Comparison of ENCODE assay signal across 8 cellular contexts in the genomic region with DNA sequence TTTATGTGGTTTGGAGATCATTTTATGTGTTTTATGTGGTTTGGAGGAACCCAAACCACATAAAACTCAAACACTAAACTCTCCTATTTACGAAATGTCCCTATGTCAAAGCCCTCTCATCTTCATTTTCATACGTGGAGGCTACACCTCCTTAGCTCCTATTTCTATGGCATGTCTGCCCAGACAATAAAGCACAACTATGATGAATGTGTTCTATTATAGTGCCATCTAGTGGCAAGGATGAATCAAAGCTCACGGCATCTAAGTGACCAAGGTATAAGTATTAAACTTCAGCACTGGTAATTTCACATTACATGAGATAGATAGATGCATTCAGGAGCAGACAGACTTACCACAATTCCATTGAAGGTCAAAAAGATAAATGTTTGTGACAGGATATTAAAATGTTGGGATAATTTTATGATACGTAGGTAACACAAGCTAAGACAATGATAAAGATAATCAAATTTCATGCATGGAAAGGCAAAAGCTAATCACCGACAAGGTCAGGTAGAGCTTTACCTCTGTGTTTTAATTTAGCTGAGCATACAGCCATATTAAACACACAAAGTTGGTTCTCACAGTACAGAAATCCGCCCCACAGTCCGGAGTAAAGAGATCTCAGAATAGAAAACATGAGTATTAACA.
A peak's percentile ranks its signal among the peaks of the same experiment; 100 is the strongest.
DNase-seq lines count a peak whose midpoint lies in the region; FAIRE-seq and TF ChIP-seq lines count a peak whose summit lies in the region.

No MANE protein-coding gene starts in this region.

- peaks cover 5% of the 10 kb centered on the region for H3K27me3 Mint-ChIP-seq in type B pancreatic cell

- CTCF ChIA-PET in A673 (lab: Charles Lee) (interaction anchor here (0.7 to 1.1 kb wide), 3 partner anchors 9 to 183 kb away, joined by 3 read pairs; no protein-coding TSS in a partner anchor), HEK293 (lab: Yijun Ruan, JAX) (interaction anchor here (0.6 to 1.4 kb wide), 19 partner anchors 10 to 840 kb away, joined by 3 to 5 read pairs (median 3); no protein-coding TSS in a partner anchor)

- TF ChIP-seq CTCF in A673 (conservative IDR thresholded peaks at IDR 0.05; ENCODE audit: low read depth, low read length) (peak; percentile 60), GM10266 (IDR thresholded peaks at IDR 0.05; ENCODE audit: control insufficient read depth, insufficient read depth, low read depth, missing control alignments) (peak; percentile 69), HEK293 (tag by site-specific recombination; IDR thresholded peaks at IDR 0.05) (no peak), astrocyte of the spinal cord (IDR thresholded peaks at IDR 0.05; ENCODE audit: low read depth, low read length) (peak; percentile 53), type B pancreatic cell (conservative IDR thresholded peaks at IDR 0.05) (peak; percentile 74)

- no peaks in the 10 kb centered on the region for H3K4me1 Mint-ChIP-seq in type B pancreatic cell (ENCODE audit: unreplicated experiment)

- H3K9me3 Mint-ChIP-seq in type B pancreatic cell, result peaks cover 9% of the 10 kb centered on the region

- POLR2A ChIA-PET in A673 (lab: Charles Lee; ENCODE audit: low non-redundant PET), result no interaction called here
- POLR2A ChIA-PET in HEK293 (lab: Yijun Ruan, JAX), result no interaction called here

- no peaks in the 10 kb centered on the region for H3K27me3 ChIP-seq in A673 (replicated peaks; ENCODE audit: insufficient read depth, low read depth, low read length, poor library complexity)

- H3K36me3 ChIP-seq in A673 (ENCODE audit: insufficient read depth, low read length, poor library complexity, severe bottlenecking) (no peaks in the 10 kb centered on the region), HEK293 (ENCODE audit: control insufficient read depth in 2 of 2, insufficient read depth in 1 of 2, low read length in 2 of 2) (no peaks in the 10 kb centered on the region)

- no TSS peak for BruUV-seq in A673 (replicated peaks; lab: Mats Ljungman, UMichigan)

- H3K9me3 ChIP-seq in A673 (ENCODE audit: low read depth, low read length, poor library complexity, severe bottlenecking) (no peaks in the 10 kb centered on the region), HEK293 (ENCODE audit: control insufficient read depth, insufficient read depth, low read depth, low read length) (no peaks in the 10 kb centered on the region)

- no peak overlapping the region for H3K27ac Mint-ChIP-seq in type B pancreatic cell

- no peaks in the 10 kb centered on the region for H3K36me3 Mint-ChIP-seq in type B pancreatic cell

- H3K4me3 ChIP-seq in A673 (ENCODE audit: low read depth, low read length, poor library complexity, severe bottlenecking) (no peak overlapping the region), HEK293 (ENCODE audit: low read depth, low read length) (no peak overlapping the region), astrocyte of the spinal cord (ENCODE audit: low read depth, low read length) (no peak overlapping the region)

- H3K27ac ChIP-seq in A673 (ENCODE audit: low read depth, low read length, poor library complexity, severe bottlenecking), result no peak overlapping the region
- H3K27ac ChIP-seq in HEK293 (ENCODE audit: extremely low read depth, low read depth, low read length), result no peak overlapping the region

- H3K4me1 ChIP-seq in A673 (ENCODE audit: insufficient read depth, low read length, poor library complexity, severe bottlenecking) (no peaks in the 10 kb centered on the region), HEK293 (ENCODE audit: control insufficient read depth, insufficient read depth, low read length) (no peaks in the 10 kb centered on the region)

- no peak overlapping the region for H3K4me3 Mint-ChIP-seq in type B pancreatic cell

- intact Hi-C loops in A673 (cut with micrococcal nuclease; ENCODE audit: unreplicated experiment), result no loop called here

- in situ Hi-C loops in astrocyte of the spinal cord (cut with HindIII; ENCODE audit: low sequenced_read_pairs), result no loop called here

- peak; percentile 44 for DNase-seq in A673 (ENCODE audit: low spot score)
- peak; percentile 54 for DNase-seq in GM10266 (ENCODE audit: extremely low spot score)
- DNase-seq in NAMALWA (ENCODE audit: low spot score), result peak; percentile 60
- DNase-seq in astrocyte of the spinal cord (ENCODE audit: low read depth, low spot score), result peak; percentile 36
- DNase-seq in type B pancreatic cell (ENCODE audit: extremely low spot score, unreplicated experiment), result no peak
- DNase-seq in effector CD8-positive, alpha-beta T cell (lab: John Stamatoyannopoulos, UW), result no peak

- FAIRE-seq in islet of Langerhans (lab: Jason Lieb, UNC), result peak; percentile 97

TF ChIP-seq in HEK293, 187 proteins besides CTCF, POLR2A, EP300 and RAD21:
- TF ChIP-seq ZNF654 (tag by site-specific recombination; IDR thresholded peaks at IDR 0.05; ENCODE audit: low read depth) (peak; percentile 80), ZNF132 (tag by site-specific recombination; IDR thresholded peaks at IDR 0.05; ENCODE audit: borderline replicate concordance) (no peak), ZNF184 (tag by site-specific recombination; IDR thresholded peaks at IDR 0.05) (no peak), ZNF311 (tag by site-specific recombination; IDR thresholded peaks at IDR 0.05; ENCODE audit: borderline replicate concordance) (no peak), HOXC10 (CRISPR knock-in tag; IDR thresholded peaks at IDR 0.05) (no peak), WT1 (tag by site-specific recombination; IDR thresholded peaks at IDR 0.05) (no peak), ZNF664 (tag by site-specific recombination; IDR thresholded peaks at IDR 0.05) (0 out of 2 replicates have a peak, but pooled peaks have one; percentile 14), ZNF354C (tag by site-specific recombination; IDR thresholded peaks at IDR 0.05; ENCODE audit: borderline replicate concordance, low read depth) (no peak), ZNF473 (tag by site-specific recombination; IDR thresholded peaks at IDR 0.05) (no peak), ZNF521 (tag by site-specific recombination; IDR thresholded peaks at IDR 0.05) (no peak), ZNF549 (tag by site-specific recombination; IDR thresholded peaks at IDR 0.05) (no peak), RBAK (tag by site-specific recombination; IDR thresholded peaks at IDR 0.05) (no peak)
- TF ChIP-seq, protein P1, sequence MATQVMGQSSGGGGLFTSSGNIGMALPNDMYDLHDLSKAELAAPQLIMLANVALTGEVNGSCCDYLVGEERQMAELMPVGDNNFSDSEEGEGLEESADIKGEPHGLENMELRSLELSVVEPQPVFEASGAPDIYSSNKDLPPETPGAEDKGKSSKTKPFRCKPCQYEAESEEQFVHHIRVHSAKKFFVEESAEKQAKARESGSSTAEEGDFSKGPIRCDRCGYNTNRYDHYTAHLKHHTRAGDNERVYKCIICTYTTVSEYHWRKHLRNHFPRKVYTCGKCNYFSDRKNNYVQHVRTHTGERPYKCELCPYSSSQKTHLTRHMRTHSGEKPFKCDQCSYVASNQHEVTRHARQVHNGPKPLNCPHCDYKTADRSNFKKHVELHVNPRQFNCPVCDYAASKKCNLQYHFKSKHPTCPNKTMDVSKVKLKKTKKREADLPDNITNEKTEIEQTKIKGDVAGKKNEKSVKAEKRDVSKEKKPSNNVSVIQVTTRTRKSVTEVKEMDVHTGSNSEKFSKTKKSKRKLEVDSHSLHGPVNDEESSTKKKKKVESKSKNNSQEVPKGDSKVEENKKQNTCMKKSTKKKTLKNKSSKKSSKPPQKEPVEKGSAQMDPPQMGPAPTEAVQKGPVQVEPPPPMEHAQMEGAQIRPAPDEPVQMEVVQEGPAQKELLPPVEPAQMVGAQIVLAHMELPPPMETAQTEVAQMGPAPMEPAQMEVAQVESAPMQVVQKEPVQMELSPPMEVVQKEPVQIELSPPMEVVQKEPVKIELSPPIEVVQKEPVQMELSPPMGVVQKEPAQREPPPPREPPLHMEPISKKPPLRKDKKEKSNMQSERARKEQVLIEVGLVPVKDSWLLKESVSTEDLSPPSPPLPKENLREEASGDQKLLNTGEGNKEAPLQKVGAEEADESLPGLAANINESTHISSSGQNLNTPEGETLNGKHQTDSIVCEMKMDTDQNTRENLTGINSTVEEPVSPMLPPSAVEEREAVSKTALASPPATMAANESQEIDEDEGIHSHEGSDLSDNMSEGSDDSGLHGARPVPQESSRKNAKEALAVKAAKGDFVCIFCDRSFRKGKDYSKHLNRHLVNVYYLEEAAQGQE (tag by site-specific recombination; IDR thresholded peaks at IDR 0.05), result no peak

Comparison
In these comparisons a context has a peak if more than half of its experiments do, and no peak if none do; other contexts are left out.
1. DNase-seq: peak in A673 (single experiment), GM10266 (single experiment), NAMALWA (single experiment) and astrocyte of the spinal cord (single experiment); none in type B pancreatic cell (single experiment) and effector CD8-positive, alpha-beta T cell (single experiment).